Comparison of ENCODE assay signal across 8 cellular contexts in genomic region chr9:66900490-66901131, GRCh38. TPM values are rescaled to one million over a fixed set of nuclear protein-coding genes. Genes with fewer than 3 reads are reported as not detected.
DNase-seq lines count a peak whose midpoint lies in the region; ATAC-seq and TF ChIP-seq lines count a peak whose summit lies in the region.
"Not testable (repeated sequence)": the region's sequence is repeated elsewhere in the genome, so short reads cannot be mapped to it uniquely, and the experiment has no call there.

ZNF658 (plus strand) TSS chr9:66900725; CDS start chr9:66903562, 2,837 bp downstream.

- H3K36me3 ChIP-seq in GM06990 (ENCODE audit: control insufficient read depth, insufficient read depth, low read length); HCT116 (ENCODE audit: control insufficient read depth in 1 of 2, insufficient read depth in 2 of 2, low read length in 2 of 2); iPS-18a (ENCODE audit: control insufficient read depth, low read depth, low read length); prostate gland; stomach smooth muscle (ENCODE audit: control insufficient read depth in 2 of 2, insufficient read depth in 2 of 2, low read length in 2 of 2): not testable (repeated sequence)

- not testable (repeated sequence) for H3K79me2 ChIP-seq in HCT116 (ENCODE audit: insufficient read depth, low read length)

- H3K27ac ChIP-seq in HCT116 (ENCODE audit: low read depth, low read length) (peak within 1 kb of the TSS; percentile 40; the same call in 1 of the 2 replicates), prostate gland (peak within 1 kb of the TSS; percentile 67 to 72)
- H3K27ac ChIP-seq in iPS-18a (ENCODE audit: low read length); stomach smooth muscle (ENCODE audit: low read length): not testable (repeated sequence)

- not testable (repeated sequence) for H3K9me3 ChIP-seq in HCT116 (ENCODE audit: control insufficient read depth in 1 of 2, insufficient read depth in 1 of 2, low read depth in 1 of 2, low read length in 2 of 2); iPS-18a (ENCODE audit: control insufficient read depth, low read depth, low read length); prostate gland; stomach smooth muscle (ENCODE audit: control insufficient read depth in 2 of 2, low read length in 2 of 2)

- H3K27me3 ChIP-seq in GM06990 (replicated peaks; ENCODE audit: control insufficient read depth, insufficient read depth, low read length); HCT116 (ENCODE audit: insufficient read depth, low read length); iPS-18a (ENCODE audit: control insufficient read depth, insufficient read depth, low read length); prostate gland (replicated peaks; ENCODE audit: insufficient read depth); stomach smooth muscle (ENCODE audit: control insufficient read depth in 1 of 2, insufficient read depth in 2 of 2, low read length in 2 of 2): not testable (repeated sequence)

- POLR2A ChIA-PET in HCT116 (lab: Charles Lee), result not testable (repeated sequence)

- under 1% methylated on average over 38 of the region's 46 CpGs for WGBS in prostate gland

- H2AFZ ChIP-seq in HCT116 (ENCODE audit: low read depth, low read length, poor library complexity, severe bottlenecking), result not testable (repeated sequence)

- H3K4me3 ChIP-seq in GM06990 (replicated peaks; ENCODE audit: low read depth, low read length) (peak within 1 kb of the TSS; percentile 59), HCT116 (replicated peaks in 1 of 2; ENCODE audit: low read depth in 1 of 2, low read length in 2 of 2) (peak within 1 kb of the TSS; percentile 45 to 58), iPS-18a (ENCODE audit: low read length) (peak within 1 kb of the TSS; percentile 56), prostate gland (peak within 1 kb of the TSS; percentile 41 to 48), stomach smooth muscle (ENCODE audit: low read length in 2 of 2) (peak within 1 kb of the TSS; percentile 63 to 67)

- not testable (repeated sequence) for TF ChIP-seq RAD21 in HCT116 (IDR thresholded peaks at IDR 0.05; ENCODE audit: low read depth); Ishikawa (IDR thresholded peaks at IDR 0.05; ENCODE audit: low read depth)

- TF ChIP-seq EP300 in Ishikawa (IDR thresholded peaks at IDR 0.05; ENCODE audit: borderline replicate concordance), result not testable (repeated sequence)

- CTCF ChIA-PET in HCT116 (lab: Charles Lee), result not testable (repeated sequence)

- H3K4me2 ChIP-seq in HCT116 (ENCODE audit: low read length), result peak within 1 kb of the TSS; percentile 56

- not testable (repeated sequence) for H3K4me1 ChIP-seq in HCT116 (ENCODE audit: control insufficient read depth in 1 of 2, insufficient read depth in 2 of 2, low read length in 2 of 2); iPS-18a (ENCODE audit: control insufficient read depth, low read depth, low read length); prostate gland (replicated peaks); stomach smooth muscle (ENCODE audit: control insufficient read depth, insufficient read depth, low read length)

- DNase-seq in GM06990 (ENCODE audit: extremely low read depth, insufficient read length) (peak; percentile 68), HCT116 (ENCODE audit: low read depth, low spot score) (peak; percentile 80), cerebellar cortex (ENCODE audit: low spot score) (peak; percentile 90), prostate gland (ENCODE audit: low spot score) (peak; percentile 83)
- peak; percentile 25 to 27 for DNase-seq in activated CD4-positive, alpha-beta T cell treated with anti-CD3 and anti-CD28 coated beads, Interleukin-2, amount 50 U/mL, for 4 hours

- not testable (repeated sequence) for H4K20me1 ChIP-seq in HCT116 (ENCODE audit: insufficient read depth)

- H3K9ac ChIP-seq in HCT116 (ENCODE audit: low read length) (peak within 1 kb of the TSS; percentile 51), stomach smooth muscle (ENCODE audit: low read length in 2 of 2) (peak within 1 kb of the TSS; percentile 42 to 71)
- not testable (repeated sequence) for H3K9ac ChIP-seq in iPS-18a (ENCODE audit: low read length)

- TF ChIP-seq POLR2A in HCT116 (IDR thresholded peaks at IDR 0.05; ENCODE audit: borderline replicate concordance, extremely low read depth, insufficient read depth, insufficient read length); prostate gland (IDR thresholded peaks at IDR 0.05): not testable (repeated sequence)

- RAD21 ChIA-PET in HCT116 (lab: Charles Lee; ENCODE audit: low non-redundant PET in 1 of 2, low total read pairs in 2 of 2, uncharacterized antibody in 2 of 2, unreplicated experiment in 2 of 2), result not testable (repeated sequence)

- ATAC-seq in HCT116, result peak; percentile 96

- not testable (repeated sequence) for BruUV-seq in HCT116 (replicated peaks; lab: Mats Ljungman, UMichigan)

- H3K9me2 ChIP-seq in HCT116 (ENCODE audit: insufficient read depth), result not testable (repeated sequence)

- TF ChIP-seq CTCF in GM06990 (IDR thresholded peaks at IDR 0.05; ENCODE audit: insufficient read depth, low read length, poor library complexity, severe bottlenecking); HCT116 (IDR thresholded peaks at IDR 0.05 in 2 of 3, conservative IDR thresholded peaks at IDR 0.05 in 1 of 3; ENCODE audit: borderline replicate concordance in 1 of 3, insufficient read depth in 1 of 3, low read depth in 2 of 3, low read length in 2 of 3); prostate gland (IDR thresholded peaks at IDR 0.05): not testable (repeated sequence)

- intact Hi-C loops in HCT116 (cut with micrococcal nuclease); prostate gland (cut with DNase I): not testable (repeated sequence)

TF ChIP-seq in HCT116, 20 proteins besides CTCF, POLR2A, EP300 and RAD21:
- TF ChIP-seq CBX3 (IDR thresholded peaks at IDR 0.05; ENCODE audit: low read depth) (0 out of 2 replicates have a peak, but pooled peaks have one; percentile 27), MAX (IDR thresholded peaks at IDR 0.05) (peak; percentile 55), ZFX (IDR thresholded peaks at IDR 0.05) (peak; percentile 48), POLR2AphosphoS5 (IDR thresholded peaks at IDR 0.05; ENCODE audit: low read depth, low read length) (peak; percentile 47; the same call in 1 of the 2 replicates)

TF ChIP-seq in Ishikawa, 13 proteins besides CTCF, POLR2A, EP300 and RAD21:
- peak; percentile 26; the same call in 1 of the 2 replicates for TF ChIP-seq MAX (IDR thresholded peaks at IDR 0.05)
- TF ChIP-seq TAF1 (IDR thresholded peaks at IDR 0.05; ENCODE audit: low read depth), result 0 out of 2 replicates have a peak, but pooled peaks have one; percentile 48
TF ChIP-seq in Ishikawa: peak in this region for 2; not testable (repeated sequence) for 11.

RNA-seq across cellular contexts. Expression of gene ZNF658, which starts in this region (rescaled TPM):
- total RNA-seq in HCT116 (2021; ENCODE audit: unreplicated experiment) (4.0 TPM), prostate gland (1 to 10 TPM; 6.3 to 7.4 TPM)
- polyA plus RNA-seq in HCT116 (2012), result 1.6 and 2.1 TPM in 2 replicates

Comparison
In these comparisons a context has a peak if more than half of its experiments do, and no peak if none do; other contexts are left out.
1. DNase-seq: peak in every context shown above with its lines; median percentile 90 in cerebellar cortex; 83 in prostate gland; 80 in HCT116; 68 in GM06990; 26 in activated CD4-positive, alpha-beta T cell treated with anti-CD3 and anti-CD28 coated beads, Interleukin-2, amount 50 U/mL, for 4 hours.